Comparison of ENCODE assay signal across 1 cellular context in the genomic region with DNA sequence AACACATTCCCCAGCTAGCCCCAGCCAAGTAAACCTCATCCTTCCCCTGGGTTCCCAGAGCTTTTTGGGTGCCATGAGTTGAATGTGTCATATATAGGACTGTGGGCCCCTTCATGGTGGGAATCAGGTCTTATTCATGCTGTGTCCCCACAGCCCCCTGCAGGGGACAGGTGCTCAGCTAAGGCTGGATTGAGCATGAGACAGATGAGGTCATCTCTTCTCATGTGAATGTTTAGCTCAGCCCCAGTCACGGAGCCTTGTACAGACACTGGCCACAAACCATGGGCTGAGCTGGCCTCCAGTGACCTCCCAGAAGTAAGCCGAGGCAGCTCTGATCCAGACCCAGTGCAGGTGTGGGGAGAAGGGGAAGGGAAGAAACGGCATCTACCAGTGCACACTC.
TF ChIP-seq lines count a peak whose summit lies in the region.

No MANE protein-coding gene starts in this region.

TF ChIP-seq in GM23338, 12 proteins besides CTCF, POLR2A, EP300 and RAD21 (continued from another document):
- TF ChIP-seq, protein P1, sequence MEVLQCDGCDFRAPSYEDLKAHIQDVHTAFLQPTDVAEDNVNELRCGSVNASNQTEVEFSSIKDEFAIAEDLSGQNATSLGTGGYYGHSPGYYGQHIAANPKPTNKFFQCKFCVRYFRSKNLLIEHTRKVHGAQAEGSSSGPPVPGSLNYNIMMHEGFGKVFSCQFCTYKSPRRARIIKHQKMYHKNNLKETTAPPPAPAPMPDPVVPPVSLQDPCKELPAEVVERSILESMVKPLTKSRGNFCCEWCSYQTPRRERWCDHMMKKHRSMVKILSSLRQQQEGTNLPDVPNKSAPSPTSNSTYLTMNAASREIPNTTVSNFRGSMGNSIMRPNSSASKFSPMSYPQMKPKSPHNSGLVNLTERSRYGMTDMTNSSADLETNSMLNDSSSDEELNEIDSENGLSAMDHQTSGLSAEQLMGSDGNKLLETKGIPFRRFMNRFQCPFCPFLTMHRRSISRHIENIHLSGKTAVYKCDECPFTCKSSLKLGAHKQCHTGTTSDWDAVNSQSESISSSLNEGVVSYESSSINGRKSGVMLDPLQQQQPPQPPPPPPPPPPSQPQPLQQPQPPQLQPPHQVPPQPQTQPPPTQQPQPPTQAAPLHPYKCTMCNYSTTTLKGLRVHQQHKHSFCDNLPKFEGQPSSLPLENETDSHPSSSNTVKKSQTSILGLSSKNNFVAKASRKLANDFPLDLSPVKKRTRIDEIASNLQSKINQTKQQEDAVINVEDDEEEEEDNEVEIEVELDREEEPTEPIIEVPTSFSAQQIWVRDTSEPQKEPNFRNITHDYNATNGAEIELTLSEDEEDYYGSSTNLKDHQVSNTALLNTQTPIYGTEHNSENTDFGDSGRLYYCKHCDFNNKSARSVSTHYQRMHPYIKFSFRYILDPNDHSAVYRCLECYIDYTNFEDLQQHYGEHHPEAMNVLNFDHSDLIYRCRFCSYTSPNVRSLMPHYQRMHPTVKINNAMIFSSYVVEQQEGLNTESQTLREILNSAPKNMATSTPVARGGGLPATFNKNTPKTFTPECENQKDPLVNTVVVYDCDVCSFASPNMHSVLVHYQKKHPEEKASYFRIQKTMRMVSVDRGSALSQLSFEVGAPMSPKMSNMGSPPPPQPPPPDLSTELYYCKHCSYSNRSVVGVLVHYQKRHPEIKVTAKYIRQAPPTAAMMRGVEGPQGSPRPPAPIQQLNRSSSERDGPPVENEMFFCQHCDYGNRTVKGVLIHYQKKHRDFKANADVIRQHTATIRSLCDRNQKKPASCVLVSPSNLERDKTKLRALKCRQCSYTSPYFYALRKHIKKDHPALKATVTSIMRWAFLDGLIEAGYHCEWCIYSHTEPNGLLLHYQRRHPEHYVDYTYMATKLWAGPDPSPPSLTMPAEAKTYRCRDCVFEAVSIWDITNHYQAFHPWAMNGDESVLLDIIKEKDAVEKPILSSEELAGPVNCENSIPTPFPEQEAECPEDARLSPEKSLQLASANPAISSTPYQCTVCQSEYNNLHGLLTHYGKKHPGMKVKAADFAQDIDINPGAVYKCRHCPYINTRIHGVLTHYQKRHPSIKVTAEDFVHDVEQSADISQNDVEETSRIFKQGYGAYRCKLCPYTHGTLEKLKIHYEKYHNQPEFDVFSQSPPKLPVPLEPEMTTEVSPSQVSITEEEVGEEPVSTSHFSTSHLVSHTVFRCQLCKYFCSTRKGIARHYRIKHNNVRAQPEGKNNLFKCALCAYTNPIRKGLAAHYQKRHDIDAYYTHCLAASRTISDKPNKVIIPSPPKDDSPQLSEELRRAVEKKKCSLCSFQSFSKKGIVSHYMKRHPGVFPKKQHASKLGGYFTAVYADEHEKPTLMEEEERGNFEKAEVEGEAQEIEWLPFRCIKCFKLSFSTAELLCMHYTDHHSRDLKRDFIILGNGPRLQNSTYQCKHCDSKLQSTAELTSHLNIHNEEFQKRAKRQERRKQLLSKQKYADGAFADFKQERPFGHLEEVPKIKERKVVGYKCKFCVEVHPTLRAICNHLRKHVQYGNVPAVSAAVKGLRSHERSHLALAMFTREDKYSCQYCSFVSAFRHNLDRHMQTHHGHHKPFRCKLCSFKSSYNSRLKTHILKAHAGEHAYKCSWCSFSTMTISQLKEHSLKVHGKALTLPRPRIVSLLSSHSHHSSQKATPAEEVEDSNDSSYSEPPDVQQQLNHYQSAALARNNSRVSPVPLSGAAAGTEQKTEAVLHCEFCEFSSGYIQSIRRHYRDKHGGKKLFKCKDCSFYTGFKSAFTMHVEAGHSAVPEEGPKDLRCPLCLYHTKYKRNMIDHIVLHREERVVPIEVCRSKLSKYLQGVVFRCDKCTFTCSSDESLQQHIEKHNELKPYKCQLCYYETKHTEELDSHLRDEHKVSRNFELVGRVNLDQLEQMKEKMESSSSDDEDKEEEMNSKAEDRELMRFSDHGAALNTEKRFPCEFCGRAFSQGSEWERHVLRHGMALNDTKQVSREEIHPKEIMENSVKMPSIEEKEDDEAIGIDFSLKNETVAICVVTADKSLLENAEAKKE (CRISPR knock-in tag; IDR thresholded peaks at IDR 0.05) = no peak
- no peak for TF ChIP-seq NANOG (IDR thresholded peaks at IDR 0.05; ENCODE audit: borderline replicate concordance)
- TF ChIP-seq, protein P2, sequence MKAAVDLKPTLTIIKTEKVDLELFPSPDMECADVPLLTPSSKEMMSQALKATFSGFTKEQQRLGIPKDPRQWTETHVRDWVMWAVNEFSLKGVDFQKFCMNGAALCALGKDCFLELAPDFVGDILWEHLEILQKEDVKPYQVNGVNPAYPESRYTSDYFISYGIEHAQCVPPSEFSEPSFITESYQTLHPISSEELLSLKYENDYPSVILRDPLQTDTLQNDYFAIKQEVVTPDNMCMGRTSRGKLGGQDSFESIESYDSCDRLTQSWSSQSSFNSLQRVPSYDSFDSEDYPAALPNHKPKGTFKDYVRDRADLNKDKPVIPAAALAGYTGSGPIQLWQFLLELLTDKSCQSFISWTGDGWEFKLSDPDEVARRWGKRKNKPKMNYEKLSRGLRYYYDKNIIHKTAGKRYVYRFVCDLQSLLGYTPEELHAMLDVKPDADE (IDR thresholded peaks at IDR 0.05) = no peak
- TF ChIP-seq JUNB (IDR thresholded peaks at IDR 0.05; ENCODE audit: unreplicated experiment) = no peak
